ENCODE assay signal across 1 cellular context in genomic region chr2:289362-290089, GRCh38.
A peak's percentile ranks its signal among the peaks of the same experiment; 100 is the strongest.
TF ChIP-seq lines count a peak whose summit lies in the region.

No MANE protein-coding gene starts in this region.

TF ChIP-seq in K562, 482 proteins besides CTCF, POLR2A, EP300 and RAD21 (continued from another document and continues in another):
- TF ChIP-seq MLLT1 (IDR thresholded peaks at IDR 0.05), result no peak
- no peak for TF ChIP-seq CHD2 (IDR thresholded peaks at IDR 0.05; ENCODE audit: low read depth, low read length)
- TF ChIP-seq ZNF324 (CRISPR knock-in tag; IDR thresholded peaks at IDR 0.05), result no peak
- no peak for TF ChIP-seq HDAC8 (tag; IDR thresholded peaks at IDR 0.05)
- TF ChIP-seq EGR1 (conservative IDR thresholded peaks at IDR 0.05), result peak; percentile 21; the same call in 1 of the 2 replicates
- no peak for TF ChIP-seq ZNF133 (CRISPR knock-in tag; IDR thresholded peaks at IDR 0.05)
- TF ChIP-seq YBX1 (IDR thresholded peaks at IDR 0.05), result no peak
- TF ChIP-seq MCM7 (IDR thresholded peaks at IDR 0.05), result no peak
- peak in 1 of 2 experiments; percentile 65; a peak in 1 of 4 replicates for TF ChIP-seq MNT (conservative IDR thresholded peaks at IDR 0.05)
- TF ChIP-seq ZNF639 (CRISPR knock-in tag; conservative IDR thresholded peaks at IDR 0.05 in 1 of 2, IDR thresholded peaks at IDR 0.05 in 1 of 2), result no peak
- TF ChIP-seq SRSF3 (IDR thresholded peaks at IDR 0.05; ENCODE audit: insufficient read depth, low read length), result no peak
- peak; percentile 45 for TF ChIP-seq NFIC (IDR thresholded peaks at IDR 0.05)
- TF ChIP-seq ILF3 (IDR thresholded peaks at IDR 0.05; ENCODE audit: borderline replicate concordance), result no peak
- TF ChIP-seq POLR2AphosphoS2 (IDR thresholded peaks at IDR 0.05; ENCODE audit: low read length), result no peak
- TF ChIP-seq ZBTB12 (CRISPR knock-in tag; IDR thresholded peaks at IDR 0.05), result no peak
- TF ChIP-seq ZNF197 (CRISPR knock-in tag; IDR thresholded peaks at IDR 0.05; ENCODE audit: low read depth), result no peak
- TF ChIP-seq CEBPZ (IDR thresholded peaks at IDR 0.05; ENCODE audit: borderline replicate concordance, low read depth, low read length), result no peak
- TF ChIP-seq ATF3 (IDR thresholded peaks at IDR 0.05), result no peak
- no peak for TF ChIP-seq ATF3 (CRISPR knock-in tag; conservative IDR thresholded peaks at IDR 0.05)
- TF ChIP-seq MITF (IDR thresholded peaks at IDR 0.05), result no peak
- no peak for TF ChIP-seq ZNF695 (CRISPR knock-in tag; IDR thresholded peaks at IDR 0.05)
- TF ChIP-seq PPARD (CRISPR knock-in tag; IDR thresholded peaks at IDR 0.05), result no peak
- TF ChIP-seq SPI1 (IDR thresholded peaks at IDR 0.05; ENCODE audit: borderline replicate concordance, low read depth, low read length), result no peak
- no peak for TF ChIP-seq E2F4 (CRISPR knock-in tag; IDR thresholded peaks at IDR 0.05; ENCODE audit: low read depth)
- TF ChIP-seq TFAP4 (CRISPR knock-in tag; IDR thresholded peaks at IDR 0.05; ENCODE audit: borderline replicate concordance), result peak; percentile 8; the same call in 1 of the 2 replicates
- no peak for TF ChIP-seq ZNF224 (CRISPR knock-in tag; IDR thresholded peaks at IDR 0.05)
- TF ChIP-seq L3MBTL2 (IDR thresholded peaks at IDR 0.05), result peak; percentile 52
- TF ChIP-seq RERE (CRISPR knock-in tag; IDR thresholded peaks at IDR 0.05; ENCODE audit: borderline replicate concordance), result no peak
- TF ChIP-seq NR2C1 (IDR thresholded peaks at IDR 0.05), result no peak
- no peak for TF ChIP-seq NR2C1 (tag; IDR thresholded peaks at IDR 0.05)
- no peak for TF ChIP-seq ZNF277 (CRISPR knock-in tag; IDR thresholded peaks at IDR 0.05; ENCODE audit: borderline replicate concordance)
- TF ChIP-seq TRIM24 (IDR thresholded peaks at IDR 0.05), result no peak
- TF ChIP-seq KDM4B (IDR thresholded peaks at IDR 0.05; ENCODE audit: borderline replicate concordance in 2 of 2, low read depth in 1 of 2), result no peak
- no peak for TF ChIP-seq ZNF134 (CRISPR knock-in tag; conservative IDR thresholded peaks at IDR 0.05)
- no peak for TF ChIP-seq UBTF (IDR thresholded peaks at IDR 0.05; ENCODE audit: borderline replicate concordance in 1 of 2, low read depth in 2 of 2, low read length in 2 of 2)
